In the genomic region with DNA sequence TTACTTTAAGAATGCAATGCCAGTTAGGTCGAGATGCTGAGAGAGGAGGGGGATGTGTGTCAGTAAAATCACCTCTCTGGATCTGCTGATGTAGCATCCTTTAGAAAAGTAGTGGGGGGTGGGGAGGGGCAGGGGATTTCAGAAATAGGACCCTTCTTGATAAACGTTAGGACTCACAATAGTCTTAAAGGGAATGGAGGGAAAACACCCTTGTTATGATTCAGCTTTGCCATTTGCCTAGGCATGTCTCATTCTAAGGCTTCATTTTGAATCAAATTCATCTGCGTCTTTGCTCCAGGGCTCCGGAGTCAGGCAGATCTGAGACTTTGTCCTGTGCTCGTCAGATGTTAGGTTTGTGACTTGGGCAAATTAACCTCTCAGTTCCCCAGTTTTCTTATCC, we compare ENCODE assay signal across 18 cellular contexts. TPM values are rescaled to one million over a fixed set of nuclear protein-coding genes. Genes with fewer than 3 reads are reported as not detected.
DNase-seq lines count a peak whose midpoint lies in the region; ATAC-seq and TF ChIP-seq lines count a peak whose summit lies in the region.
"Had no signal": no experiment of that assay in that cellular context is flagged by ENCODE, and none has a peak within 500 bp of the region (broad histone marks: within the 10 kb centered on the region; RNA-seq: fewer than 3 reads in every experiment).

No MANE protein-coding gene starts in this region.

- peak overlapping the region; percentile 97 for H3K27ac Mint-ChIP-seq in activated T-helper 1 cell treated with anti-CD3 and anti-CD28 coated beads, Interleukin-12 subunit alpha, Interleukin-12 subunit beta, Interleukin-2, Interleukin-4 antibody, amounts not matched to agents 30 ng/mL and 10 ng/mL and 1 ng/mL, durations not matched to agents 14 hours and 24 hours and 36 hours

- intact Hi-C loops in activated T-helper 1 cell treated with anti-CD3 and anti-CD28 coated beads, Interleukin-12 subunit alpha, Interleukin-12 subunit beta, Interleukin-2, Interleukin-4 antibody, amounts not matched to agents 30 ng/mL and 10 ng/mL and 1 ng/mL, durations not matched to agents 14 hours and 24 hours and 36 hours (cut with micrococcal nuclease) = loop anchor here (1.0 to 10.0 kb wide), 8 partner anchors 20 to 950 kb away; partner anchors contain the start of genes STAG2 and XIAP
- intact Hi-C loops in lower lobe of right lung (cut with DNase I) = no loop called here

- DNase-seq in activated T-cell treated with anti-CD3 and anti-CD28 coated beads for 24 hours (ENCODE audit: low read depth) (peak; percentile 33), lower lobe of right lung (no peak), DMS114 treated with DMSO at 0.1 percent for 48 hours (lab: John Stamatoyannopoulos, UW; ENCODE audit: unreplicated experiment) (no peak), GDM1 (lab: John Stamatoyannopoulos, UW) (no peak)
- DNase-seq in activated T-cell treated with anti-CD3 and anti-CD28 coated beads, Interleukin-2, amount 50 U/mL, for 1 hour = no peak
- DNase-seq in activated T-helper 1 cell treated with anti-CD3 and anti-CD28 coated beads, Interleukin-12 subunit alpha, Interleukin-12 subunit beta, Interleukin-2, Interleukin-4 antibody, amounts not matched to agents 30 ng/mL and 10 ng/mL and 1 ng/mL, durations not matched to agents 14 hours and 24 hours and 36 hours (ENCODE audit: low spot score) = no peak
- DNase-seq: adrenal gland, DMS 273 treated with DMSO at 0.1 percent for 48 hours, NCI-H146, NCI-H526 treated with DMSO at 0.1 percent for 48 hours, right lobe of liver had no signal

- H3K9me3 ChIP-seq in lower lobe of right lung = no peaks in the 10 kb centered on the region
- no peaks in the 10 kb centered on the region for H3K9me3 ChIP-seq in thymus (ENCODE audit: control insufficient read depth)
- H3K9me3 ChIP-seq: A549, adrenal gland, right lobe of liver, upper lobe of left lung had no signal

- no peaks in the 10 kb centered on the region for H3K4me1 ChIP-seq in lower lobe of right lung
- peaks cover 7% of the 10 kb centered on the region for H3K4me1 ChIP-seq in thymus (ENCODE audit: control insufficient read depth, insufficient read depth, low read length)
- H3K4me1 ChIP-seq: A549, adrenal gland, right lobe of liver, upper lobe of left lung had no signal

- H3K4me3 ChIP-seq in lower lobe of right lung (peak overlapping the region; percentile 23), thymus (ENCODE audit: low read length) (peak overlapping the region; percentile 73)
- H3K4me3 ChIP-seq: A549, adrenal gland, coronary artery, right lobe of liver had no signal

- H3K4me3 Mint-ChIP-seq in activated T-helper 1 cell treated with anti-CD3 and anti-CD28 coated beads, Interleukin-12 subunit alpha, Interleukin-12 subunit beta, Interleukin-2, Interleukin-4 antibody, amounts not matched to agents 30 ng/mL and 10 ng/mL and 1 ng/mL, durations not matched to agents 14 hours and 24 hours and 36 hours = peak overlapping the region; percentile 92

- 3% methylated on average over 5 of the region's 5 CpGs for WGBS in thymus

- no peak overlapping the region for H3K27ac ChIP-seq in lower lobe of right lung
- peak overlapping the region; percentile 93 for H3K27ac ChIP-seq in thymus (ENCODE audit: low read depth)
- H3K27ac ChIP-seq: A549, adrenal gland, coronary artery, right lobe of liver had no signal

- H3K36me3 ChIP-seq in lower lobe of right lung = no peaks in the 10 kb centered on the region
- H3K36me3 ChIP-seq in thymus (ENCODE audit: control insufficient read depth, insufficient read depth) = no peaks in the 10 kb centered on the region
- H3K36me3 ChIP-seq: adrenal gland, right lobe of liver, upper lobe of left lung had no signal

- ATAC-seq in lower lobe of right lung (no peak), HG03432 (IDR thresholded peaks at IDR 0.05; ENCODE audit: unreplicated experiment) (no peak)
- ATAC-seq: A549, Right ventricle myocardium inferior had no signal

- H3K27me3 ChIP-seq in lower lobe of right lung (ENCODE audit: low read depth) (no peaks in the 10 kb centered on the region), thymus (ENCODE audit: control insufficient read depth, insufficient read depth) (no peaks in the 10 kb centered on the region)
- H3K27me3 ChIP-seq: adrenal gland, right lobe of liver, upper lobe of left lung had no signal

- TF ChIP-seq CTCF in lower lobe of right lung (IDR thresholded peaks at IDR 0.05) = no peak

- H3K36me3 Mint-ChIP-seq in activated T-helper 1 cell treated with anti-CD3 and anti-CD28 coated beads, Interleukin-12 subunit alpha, Interleukin-12 subunit beta, Interleukin-2, Interleukin-4 antibody, amounts not matched to agents 30 ng/mL and 10 ng/mL and 1 ng/mL, durations not matched to agents 14 hours and 24 hours and 36 hours (ENCODE audit: low read depth) = peaks cover 7% of the 10 kb centered on the region

- H3K27me3 Mint-ChIP-seq in activated T-helper 1 cell treated with anti-CD3 and anti-CD28 coated beads, Interleukin-12 subunit alpha, Interleukin-12 subunit beta, Interleukin-2, Interleukin-4 antibody, amounts not matched to agents 30 ng/mL and 10 ng/mL and 1 ng/mL, durations not matched to agents 14 hours and 24 hours and 36 hours (ENCODE audit: insufficient read depth) = no peaks in the 10 kb centered on the region

- no peaks in the 10 kb centered on the region for H3K9me3 Mint-ChIP-seq in activated T-helper 1 cell treated with anti-CD3 and anti-CD28 coated beads, Interleukin-12 subunit alpha, Interleukin-12 subunit beta, Interleukin-2, Interleukin-4 antibody, amounts not matched to agents 30 ng/mL and 10 ng/mL and 1 ng/mL, durations not matched to agents 14 hours and 24 hours and 36 hours

- H3K4me1 Mint-ChIP-seq in activated T-helper 1 cell treated with anti-CD3 and anti-CD28 coated beads, Interleukin-12 subunit alpha, Interleukin-12 subunit beta, Interleukin-2, Interleukin-4 antibody, amounts not matched to agents 30 ng/mL and 10 ng/mL and 1 ng/mL, durations not matched to agents 14 hours and 24 hours and 36 hours (ENCODE audit: low read depth) = peaks cover 47% of the 10 kb centered on the region

RNA-seq across cellular contexts. Expression of gene SH2D1A, which starts 0.9 kb away (rescaled TPM):
- 50.4 and 56.3 TPM in 2 replicates for total RNA-seq in activated T-helper 1 cell treated with anti-CD3 and anti-CD28 coated beads, Interleukin-12 subunit alpha, Interleukin-12 subunit beta, Interleukin-2, Interleukin-4 antibody, amounts not matched to agents 30 ng/mL and 10 ng/mL and 1 ng/mL, durations not matched to agents 14 hours and 24 hours and 36 hours
- 1.0 TPM for total RNA-seq in lower lobe of right lung
- polyA plus RNA-seq in thymus = 81.1 TPM
- total RNA-seq: H4, Right ventricle myocardium inferior had no signal
- polyA plus RNA-seq: A549 had no signal

RNA-seq across cellular contexts. Expression of gene TEX13D, which starts 14.8 kb away (rescaled TPM):
- 0.05 TPM in 1 of 2 replicates, not detected in the other for total RNA-seq in activated T-helper 1 cell treated with anti-CD3 and anti-CD28 coated beads, Interleukin-12 subunit alpha, Interleukin-12 subunit beta, Interleukin-2, Interleukin-4 antibody, amounts not matched to agents 30 ng/mL and 10 ng/mL and 1 ng/mL, durations not matched to agents 14 hours and 24 hours and 36 hours
- not detected for total RNA-seq in lower lobe of right lung
- 0.37 TPM for polyA plus RNA-seq in thymus
- total RNA-seq: adrenal gland, H4, right lobe of liver, Right ventricle myocardium inferior, upper lobe of left lung had no signal
- polyA plus RNA-seq: A549, adrenal gland had no signal

Comparison
In these comparisons a context has a peak if more than half of its experiments do, and no peak if none do; other contexts are left out.
1. RNA of gene SH2D1A, which starts 0.9 kb away (total RNA-seq): 50.4 to 56.3 TPM in activated T-helper 1 cell treated with anti-CD3 and anti-CD28 coated beads, Interleukin-12 subunit alpha, Interleukin-12 subunit beta, Interleukin-2, Interleukin-4 antibody, amounts not matched to agents 30 ng/mL and 10 ng/mL and 1 ng/mL, durations not matched to agents 14 hours and 24 hours and 36 hours; 1.0 TPM in lower lobe of right lung (single experiment); every median in the first group is over 10 times any median in the second.